In genomic region chr1:170692866-170693575, GRCh38 we compare ENCODE assay signal across 12 cellular contexts. TPM values are rescaled to one million over a fixed set of nuclear protein-coding genes. Genes with fewer than 3 reads are reported as not detected.
DNase-seq lines count a peak whose midpoint lies in the region; ATAC-seq and TF ChIP-seq lines count a peak whose summit lies in the region.
"Had no signal": no experiment of that assay in that cellular context is flagged by ENCODE, and none has a peak within 500 bp of the region (broad histone marks: within the 10 kb centered on the region; RNA-seq: fewer than 3 reads in every experiment).

No MANE protein-coding gene starts in this region.

- no peak overlapping the region for H2AFZ ChIP-seq in OCI-LY7 (ENCODE audit: low read length)

- ATAC-seq in GM18858 (IDR thresholded peaks at IDR 0.05; ENCODE audit: unreplicated experiment) = no peak
- no peak for ATAC-seq in stimulated activated naive CD8-positive, alpha-beta T cell treated with anti-CD3 and anti-CD28 coated beads, Interleukin-15, Interleukin-2, amounts not matched to agents 100 U/mL and 50 U/mL, for 24 hours
- no peak for ATAC-seq in HG02759 (IDR thresholded peaks at IDR 0.05; ENCODE audit: unreplicated experiment)
- ATAC-seq: pancreas had no signal

- no peak overlapping the region for H3K9ac ChIP-seq in SK-N-MC (ENCODE audit: insufficient read length)

- H3K4me3 ChIP-seq in SK-N-MC = peak overlapping the region; percentile 59
- H3K4me3 ChIP-seq in OCI-LY7 (ENCODE audit: low read depth, low read length, poor library complexity, severe bottlenecking) = no peak overlapping the region
- H3K4me3 ChIP-seq: pancreas had no signal

- no peaks in the 10 kb centered on the region for H3K4me1 ChIP-seq in OCI-LY7 (ENCODE audit: insufficient read depth, low read length, poor library complexity, severe bottlenecking)
- H3K4me1 ChIP-seq: pancreas had no signal

- no peak overlapping the region for H3K4me2 ChIP-seq in OCI-LY7 (ENCODE audit: low read length)

- DNase-seq in Daoy (ENCODE audit: low read depth) = peak; percentile 29
- no peak for DNase-seq in SK-N-MC (ENCODE audit: low read depth, low spot score)
- DNase-seq in fibroblast of gingiva (ENCODE audit: low read depth) = peak; percentile 75
- peak; percentile 41 for DNase-seq in pulmonary artery endothelial cell (ENCODE audit: low read depth, low spot score)
- no peak for DNase-seq in stimulated activated naive CD8-positive, alpha-beta T cell treated with anti-CD3 and anti-CD28 coated beads, Interleukin-15, Interleukin-2, amounts not matched to agents 100 U/mL and 50 U/mL, for 24 hours
- no peak for DNase-seq in OCI-LY7 (ENCODE audit: low spot score)
- DNase-seq: activated T-cell treated with anti-CD3 and anti-CD28 coated beads, Interleukin-2, amount 50 U/mL, for 48 hours; effector CD8-positive, alpha-beta T cell; kidney; pancreas had no signal

- H3K79me2 ChIP-seq in OCI-LY7 (ENCODE audit: insufficient read depth, low read depth, low read length) = no peaks in the 10 kb centered on the region

- intact Hi-C loops in OCI-LY7 (cut with micrococcal nuclease; ENCODE audit: unreplicated experiment) = loop anchor here (5.0 kb wide), 1 partner anchor 234 kb away; no protein-coding TSS in a partner anchor

- H3K9me2 ChIP-seq in OCI-LY7 (ENCODE audit: insufficient read depth, low read length) = no peaks in the 10 kb centered on the region

- POLR2A ChIA-PET in OCI-LY7 (lab: Charles Lee) = interaction anchor here (0.6 kb wide), 1 partner anchor 216 kb away, joined by 3 read pairs; no protein-coding TSS in a partner anchor

- H3K36me3 ChIP-seq in SK-N-MC (ENCODE audit: insufficient read depth, low read length) (no peaks in the 10 kb centered on the region), OCI-LY7 (ENCODE audit: insufficient read depth, low read length) (no peaks in the 10 kb centered on the region)
- H3K36me3 ChIP-seq: pancreas had no signal

- BruUV-seq in OCI-LY7 (replicated peaks; lab: Mats Ljungman, UMichigan) = no TSS peak

- TF ChIP-seq CTCF in OCI-LY7 (conservative IDR thresholded peaks at IDR 0.05; ENCODE audit: low read length) = no peak

- H3K27ac ChIP-seq in SK-N-MC (0 out of 2 replicates have a peak overlapping the region, but pooled peaks have one; percentile 34), OCI-LY7 (ENCODE audit: low read depth, low read length, poor library complexity, severe bottlenecking) (no peak overlapping the region)
- H3K27ac ChIP-seq: pancreas had no signal

- H3K9me3 ChIP-seq in SK-N-MC (ENCODE audit: low read depth, low read length) (no peaks in the 10 kb centered on the region), OCI-LY7 (ENCODE audit: low read length) (no peaks in the 10 kb centered on the region)
- H3K9me3 ChIP-seq: pancreas had no signal

- no peaks in the 10 kb centered on the region for H4K20me1 ChIP-seq in OCI-LY7 (ENCODE audit: insufficient read depth, low read length)

- CTCF ChIA-PET in OCI-LY7 (lab: Charles Lee; ENCODE audit: unreplicated experiment) = no interaction called here

RNA-seq across cellular contexts. Expression of gene PRRX1, which starts 29.1 kb away (rescaled TPM):
- total RNA-seq in Daoy (2014; rRNA removed; shearing (Covaris generic)) = 2.7 and 4.1 TPM in 2 replicates
- total RNA-seq in pulmonary artery endothelial cell = 1.3 and 2.2 TPM in 2 replicates
- total RNA-seq in OCI-LY7 (2014; rRNA removed; shearing (Covaris generic)) = not detected in 2 replicates
- total RNA-seq in OCI-LY7 (2022) = not detected in 2 replicates

Comparison
In these comparisons a context has a peak if more than half of its experiments do, and no peak if none do; other contexts are left out.
1. DNase-seq: peak in Daoy (single experiment), fibroblast of gingiva (single experiment) and pulmonary artery endothelial cell (single experiment); none in SK-N-MC (single experiment), stimulated activated naive CD8-positive, alpha-beta T cell treated with anti-CD3 and anti-CD28 coated beads, Interleukin-15, Interleukin-2, amounts not matched to agents 100 U/mL and 50 U/mL, for 24 hours (single experiment) and OCI-LY7 (single experiment).